14 cellular contexts compared by ENCODE assay signal in the genomic region with DNA sequence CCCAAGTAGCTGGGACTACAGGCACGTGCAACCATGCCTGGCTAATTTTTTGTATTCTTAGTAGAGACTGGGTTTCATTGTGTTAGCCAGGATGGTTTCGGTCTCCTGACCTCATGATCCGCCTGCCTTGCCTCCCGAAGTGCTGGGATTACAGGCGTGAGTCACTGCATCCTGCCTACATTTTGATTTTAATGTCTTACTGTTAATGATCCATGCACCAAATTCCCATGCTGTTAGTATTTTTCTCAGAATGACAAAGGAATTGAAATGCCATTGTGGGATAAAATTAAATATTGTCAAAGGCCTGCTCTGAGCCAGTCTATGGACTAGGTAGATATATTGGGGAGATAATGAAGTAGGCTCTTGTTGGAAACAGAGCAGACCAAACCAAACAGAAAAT. TPM values are rescaled to one million over a fixed set of nuclear protein-coding genes. Genes with fewer than 3 reads are reported as not detected.
A peak's percentile ranks its signal among the peaks of the same experiment; 100 is the strongest.
DNase-seq lines count a peak whose midpoint lies in the region; ATAC-seq and TF ChIP-seq lines count a peak whose summit lies in the region.
"Had no signal": no experiment of that assay in that cellular context is flagged by ENCODE, and none has a peak within 500 bp of the region (broad histone marks: within the 10 kb centered on the region; RNA-seq: fewer than 3 reads in every experiment).

No MANE protein-coding gene starts in this region.

- H3K4me3 ChIP-seq in PC-9 = no peak overlapping the region

- no peaks in the 10 kb centered on the region for H3K9me3 ChIP-seq in PC-9 (ENCODE audit: insufficient read depth, low read depth)
- no peaks in the 10 kb centered on the region for H3K9me3 ChIP-seq in CD4-positive, alpha-beta T cell (ENCODE audit: control insufficient read depth, low read length)

- H3K9me2 ChIP-seq in PC-9 (ENCODE audit: insufficient read depth) = no peaks in the 10 kb centered on the region

- peaks cover 13% of the 10 kb centered on the region; the same call in 1 of the 2 replicates for H3F3A ChIP-seq in PC-9 (ENCODE audit: insufficient read depth, low read depth)

- no peak overlapping the region for H3K4me2 ChIP-seq in PC-9

- H4K20me1 ChIP-seq in PC-9 (ENCODE audit: insufficient read depth) = no peaks in the 10 kb centered on the region

- BruUV-seq in PC-9 (replicated peaks; lab: Mats Ljungman, UMichigan) = no TSS peak

- TF ChIP-seq CTCF in PC-9 (conservative IDR thresholded peaks at IDR 0.05) = no peak
- TF ChIP-seq CTCF in osteocyte (IDR thresholded peaks at IDR 0.05) = no peak
- no peak for TF ChIP-seq CTCF in CD4-positive, alpha-beta T cell (IDR thresholded peaks at IDR 0.05)

- H3K27ac ChIP-seq in PC-9 (peak overlapping the region; percentile 18; the same call in 1 of the 2 replicates), epithelial cell of prostate (peak overlapping the region; percentile 72)
- H3K27ac ChIP-seq in CD4-positive, alpha-beta T cell (ENCODE audit: low read depth, low read length) = no peak overlapping the region

- peaks cover 16% of the 10 kb centered on the region for H3K4me1 ChIP-seq in PC-9 (replicated peaks; ENCODE audit: insufficient read depth)

- DNase-seq in Daoy (ENCODE audit: low read depth) (peak; percentile 87), PC-9 (peak; percentile 36 to 48), epithelial cell of prostate (ENCODE audit: low read depth, low spot score) (peak; percentile 39), osteocyte (ENCODE audit: extremely low spot score, unreplicated experiment) (no peak), T-helper 2 cell (no peak), hepatic stellate cell (ENCODE audit: low spot score) (no peak)
- DNase-seq in CD4-positive, alpha-beta T cell = no peak
- DNase-seq: activated T-cell treated with anti-CD3 and anti-CD28 coated beads, Interleukin-2, amount 50 U/mL, for 72 hours; GF-D8; Karpas-422; NCI-H524; stimulated activated CD4-positive, alpha-beta T cell treated with anti-CD3 and anti-CD28 coated beads, Interleukin-12 subunit alpha, Interleukin-12 subunit beta, amount 100 ng/mL, for 4 hours; stimulated activated naive B cell treated with anti-CD40 and anti-IgM and Interleukin-4, amounts not matched to agents 10 μg/mL and 1 μg/mL and 100 μg/mL, for 72 hours had no signal

- H3K36me3 Mint-ChIP-seq in osteocyte (ENCODE audit: unreplicated experiment) = no peaks in the 10 kb centered on the region
- H3K36me3 Mint-ChIP-seq in CD4-positive, alpha-beta T cell (ENCODE audit: low read depth) = peaks cover 4% of the 10 kb centered on the region

- H3K9me3 Mint-ChIP-seq in osteocyte (ENCODE audit: unreplicated experiment) = no peaks in the 10 kb centered on the region
- H3K9me3 Mint-ChIP-seq in CD4-positive, alpha-beta T cell = no peaks in the 10 kb centered on the region
- H3K9me3 Mint-ChIP-seq: activated T-cell treated with anti-CD3 and anti-CD28 coated beads, Interleukin-2, amount 50 U/mL, for 72 hours; stimulated activated naive B cell treated with anti-CD40 and anti-IgM and Interleukin-4, amounts not matched to agents 10 μg/mL and 1 μg/mL and 100 μg/mL, for 72 hours had no signal

- POLR2A ChIA-PET in PC-9 (lab: Charles Lee; ENCODE audit: unreplicated experiment) = interaction anchor here (0.6 to 0.7 kb wide), 2 partner anchors 28 to 136 kb away, joined by 4 to 6 read pairs; no protein-coding TSS in a partner anchor
- POLR2A ChIA-PET in CD4-positive, alpha-beta T cell (lab: Charles Lee) = interaction anchor here (0.6 kb wide), 1 partner anchor 77 kb away, joined by 3 read pairs; no protein-coding TSS in a partner anchor

- ATAC-seq in CD4-positive, alpha-beta T cell (ENCODE audit: poor library complexity) = no peak
- no peak for ATAC-seq in HG03159 (IDR thresholded peaks at IDR 0.05; ENCODE audit: unreplicated experiment)
- ATAC-seq: activated T-cell treated with anti-CD3 and anti-CD28 coated beads, Interleukin-2, amount 50 U/mL, for 72 hours; stimulated activated naive B cell treated with anti-CD40 and anti-IgM and Interleukin-4, amounts not matched to agents 10 μg/mL and 1 μg/mL and 100 μg/mL, for 72 hours had no signal

- H2AFZ ChIP-seq in PC-9 = no peak overlapping the region

- H3K27me3 ChIP-seq in PC-9 (ENCODE audit: insufficient read depth, low read depth) = no peaks in the 10 kb centered on the region
- H3K27me3 ChIP-seq in CD4-positive, alpha-beta T cell (ENCODE audit: control insufficient read depth, insufficient read depth, low read length) = no peaks in the 10 kb centered on the region

- CTCF ChIA-PET in PC-9 (lab: Charles Lee) = no interaction called here
- CTCF ChIA-PET in CD4-positive, alpha-beta T cell (lab: Charles Lee) = interaction anchor here (1.0 kb wide), 1 partner anchor 150 kb away, joined by 3 read pairs; no protein-coding TSS in a partner anchor

- H3K36me3 ChIP-seq in PC-9 (ENCODE audit: low read depth) = no peaks in the 10 kb centered on the region

- H3K4me3 Mint-ChIP-seq in osteocyte (ENCODE audit: unreplicated experiment) = no peak overlapping the region
- H3K4me3 Mint-ChIP-seq in CD4-positive, alpha-beta T cell = no peak overlapping the region
- H3K4me3 Mint-ChIP-seq: activated T-cell treated with anti-CD3 and anti-CD28 coated beads, Interleukin-2, amount 50 U/mL, for 72 hours; stimulated activated naive B cell treated with anti-CD40 and anti-IgM and Interleukin-4, amounts not matched to agents 10 μg/mL and 1 μg/mL and 100 μg/mL, for 72 hours had no signal

- peaks cover 17% of the 10 kb centered on the region for H3K79me2 ChIP-seq in PC-9 (ENCODE audit: low read depth)

- H3K27me3 Mint-ChIP-seq in osteocyte (ENCODE audit: unreplicated experiment) = no peaks in the 10 kb centered on the region
- no peaks in the 10 kb centered on the region for H3K27me3 Mint-ChIP-seq in CD4-positive, alpha-beta T cell
- H3K27me3 Mint-ChIP-seq: stimulated activated naive B cell treated with anti-CD40 and anti-IgM and Interleukin-4, amounts not matched to agents 10 μg/mL and 1 μg/mL and 100 μg/mL, for 72 hours had no signal

- peaks cover 21% of the 10 kb centered on the region for H3K4me1 Mint-ChIP-seq in osteocyte (ENCODE audit: unreplicated experiment)
- H3K4me1 Mint-ChIP-seq in CD4-positive, alpha-beta T cell (ENCODE audit: low read depth) = peaks cover 25% of the 10 kb centered on the region

- H3K27ac Mint-ChIP-seq in osteocyte (ENCODE audit: unreplicated experiment) = peak overlapping the region; percentile 64
- no peak overlapping the region for H3K27ac Mint-ChIP-seq in CD4-positive, alpha-beta T cell
- H3K27ac Mint-ChIP-seq: activated T-cell treated with anti-CD3 and anti-CD28 coated beads, Interleukin-2, amount 50 U/mL, for 72 hours; stimulated activated naive B cell treated with anti-CD40 and anti-IgM and Interleukin-4, amounts not matched to agents 10 μg/mL and 1 μg/mL and 100 μg/mL, for 72 hours had no signal

- intact Hi-C loops in PC-9 (cut with micrococcal nuclease; ENCODE audit: unreplicated experiment) = no loop called here
- intact Hi-C loops in CD4-positive, alpha-beta T cell (cut with DNase I, micrococcal nuclease) = no loop called here

RNA-seq across cellular contexts. Expression of gene CBFA2T2, which starts 28.2 kb away (rescaled TPM):
- total RNA-seq in Daoy (2014; rRNA removed; shearing (Covaris generic)) = 3.6 and 5.1 TPM in 2 replicates
- 20.0 and 22.7 TPM in 2 replicates for total RNA-seq in PC-9 (2021)
- 19.6 and 19.9 TPM in 2 replicates for total RNA-seq in osteocyte
- 10 to 100 TPM; 17.9 to 18.6 TPM for total RNA-seq in CD4-positive, alpha-beta T cell

Comparison
In these comparisons a context has a peak if more than half of its experiments do, and no peak if none do; other contexts are left out.
1. DNase-seq: peak in Daoy (single experiment), PC-9 (2 of 2) and epithelial cell of prostate (single experiment); none in osteocyte (single experiment), T-helper 2 cell (0 of 5), CD4-positive, alpha-beta T cell (0 of 10) and hepatic stellate cell (single experiment).